Comparison of ENCODE assay signal across 23 cellular contexts in genomic region chr15:71167445-71168162, GRCh38. TPM values are rescaled to one million over a fixed set of nuclear protein-coding genes. Genes with fewer than 3 reads are reported as not detected.
DNase-seq lines count a peak whose midpoint lies in the region; ATAC-seq, FAIRE-seq and TF ChIP-seq lines count a peak whose summit lies in the region.
"Had no signal": no experiment of that assay in that cellular context is flagged by ENCODE, and none has a peak within 500 bp of the region (broad histone marks: within the 10 kb centered on the region; RNA-seq: fewer than 3 reads in every experiment).

No MANE protein-coding gene starts in this region.

- peak; percentile 18 for DNase-seq in GM03348 (ENCODE audit: low spot score)
- DNase-seq in OCI-M1 (lab: John Stamatoyannopoulos, UW) = peak; percentile 44
- no peak for DNase-seq in heart left ventricle
- no peak for DNase-seq in HepG2 (ENCODE audit: low spot score)
- no peak for DNase-seq in ACHN
- no peak for DNase-seq in NCI-H524 treated with DMSO at 0.1 percent for 48 hours (lab: John Stamatoyannopoulos, UW)
- DNase-seq: AML-193; C1 segment of cervical spinal cord; CD8-positive, alpha-beta T cell; DND-41; NCI-H1105; NCI-H146; NCI-H2029; NCI-H2227 treated with DMSO at 0.1 percent for 48 hours; NCI-H510A; NCI-H748 treated with DMSO at 0.1 percent for 48 hours had no signal

- H3K79me2 ChIP-seq in HepG2 (ENCODE audit: insufficient read depth, low read length) = no peaks in the 10 kb centered on the region

- POLR2A ChIA-PET in HepG2 (lab: Yijun Ruan, JAX) = no interaction called here

- ATAC-seq in heart left ventricle (peak in 3 of 4 donors; percentile 37 to 43 (median 43)), HepG2 (no peak), esophagus mucosa (no peak)
- ATAC-seq: CD8-positive, alpha-beta T cell; GM23338 had no signal

- intact Hi-C loops in heart left ventricle (cut with DNase I) = no loop called here
- intact Hi-C loops in HepG2 (cut with micrococcal nuclease; ENCODE audit: unreplicated experiment) = no loop called here

- TF ChIP-seq CTCF in heart left ventricle (IDR thresholded peaks at IDR 0.05) = no peak
- TF ChIP-seq CTCF in HepG2 (CRISPR knock-in tag; IDR thresholded peaks at IDR 0.05) = no peak

- no peak overlapping the region for H3K4me2 ChIP-seq in HepG2 (ENCODE audit: low read depth, low read length)
- H3K4me2 ChIP-seq: GM23338, KMS-11 had no signal

- no TSS peak for BruUV-seq in HepG2 (replicated peaks; lab: Mats Ljungman, UMichigan)

- H3K9me3 ChIP-seq in heart left ventricle = peaks cover 0 to 29% (median 10%) of the 10 kb centered on the region in 12 donors
- H3K9me3 ChIP-seq in HepG2 (ENCODE audit: low read length) = peaks cover 18% of the 10 kb centered on the region; the same call in 1 of the 2 replicates

- no peak overlapping the region for H3K9ac ChIP-seq in HepG2 (ENCODE audit: insufficient read depth, low read depth, low read length)
- H3K9ac ChIP-seq: KMS-11 had no signal

- TF ChIP-seq EP300 in HepG2 (IDR thresholded peaks at IDR 0.05; ENCODE audit: low read depth in 2 of 2, low read length in 2 of 2) (no peak), HepG2 (CRISPR knock-in tag; IDR thresholded peaks at IDR 0.05; ENCODE audit: borderline replicate concordance) (no peak)

- CTCF ChIA-PET in HepG2 (lab: Yijun Ruan, JAX; ENCODE audit: low intra/inter-chr PET ratio, low total read pairs) = no interaction called here

- H3K27ac ChIP-seq in heart left ventricle (peak overlapping the region; percentile 48 to 87 (median 71)), HepG2 (ENCODE audit: extremely low read length, insufficient read depth, low read length) (no peak overlapping the region)
- H3K27ac ChIP-seq: HL-60, KMS-11, RWPE1 had no signal

- H3K27me3 ChIP-seq in heart left ventricle (no peaks in the 10 kb centered on the region), HepG2 (ENCODE audit: control insufficient read depth in 1 of 2, insufficient read depth in 2 of 2, low read length in 2 of 2) (no peaks in the 10 kb centered on the region)

- WGBS in heart left ventricle, 4 donors = 39 to 44% (median 39%) methylated on average over 3 of the region's 3 CpGs
- 0% methylated on average over 3 of the region's 3 CpGs for WGBS in HepG2 (ENCODE audit: low lambda C conversion rate)

- no peak overlapping the region for H2AFZ ChIP-seq in HepG2 (ENCODE audit: low read length)
- H2AFZ ChIP-seq: GM23338 had no signal

- H3K4me3 ChIP-seq in heart left ventricle (no peak overlapping the region), HepG2 (replicated peaks in 1 of 3; ENCODE audit: insufficient read depth in 1 of 3, low read depth in 2 of 3, low read length in 3 of 3) (no peak overlapping the region)
- H3K4me3 ChIP-seq: GM23338, HAP-1 had no signal

- TF ChIP-seq POLR2A in heart left ventricle (IDR thresholded peaks at IDR 0.05) (no peak), HepG2 (IDR thresholded peaks at IDR 0.05; ENCODE audit: insufficient read depth in 1 of 2, low read depth in 2 of 2, low read length in 2 of 2) (no peak)

- TF ChIP-seq RAD21 in HepG2 (CRISPR knock-in tag; IDR thresholded peaks at IDR 0.05) = no peak

- no peaks in the 10 kb centered on the region for H4K20me1 ChIP-seq in HepG2 (ENCODE audit: insufficient read depth, low read length)

- no peak for FAIRE-seq in HepG2 (lab: Jason Lieb, UNC)
- FAIRE-seq: GM12892 had no signal

- H3K4me1 ChIP-seq in heart left ventricle = peaks cover 0 to 37% (median 17%) of the 10 kb centered on the region in 12 donors
- H3K4me1 ChIP-seq in HepG2 (ENCODE audit: insufficient read depth, low read length) = no peaks in the 10 kb centered on the region
- H3K4me1 ChIP-seq: HAP-1 had no signal

- in situ Hi-C loops in HepG2 (cut with HindIII; ENCODE audit: extremely low pct_ligation_motif_present, low pct_unique_long_range_greater_than_20kb) = no loop called here
- in situ Hi-C loops in ACHN (cut with HindIII; ENCODE audit: low pct_ligation_motif_present, low pct_unique_long_range_greater_than_20kb, low sequenced_read_pairs) = no loop called here

- H3K36me3 ChIP-seq in heart left ventricle (peaks cover 0 to 5% (median 0%) of the 10 kb centered on the region in 9 donors), HepG2 (replicated peaks in 1 of 2; ENCODE audit: control insufficient read depth in 1 of 2, insufficient read depth in 2 of 2, low read length in 2 of 2) (no peaks in the 10 kb centered on the region)
- H3K36me3 ChIP-seq: HAP-1 had no signal

TF ChIP-seq in HepG2, 621 proteins besides CTCF, POLR2A, EP300 and RAD21:
- TF ChIP-seq SKI (IDR thresholded peaks at IDR 0.05; ENCODE audit: partially characterized antibody) = no peak
- TF ChIP-seq DMTF1 (CRISPR knock-in tag; IDR thresholded peaks at IDR 0.05) = no peak
- TF ChIP-seq ZNF768 (CRISPR knock-in tag; IDR thresholded peaks at IDR 0.05) = no peak
- no peak for TF ChIP-seq RARA (CRISPR knock-in tag; IDR thresholded peaks at IDR 0.05)
- peak; percentile 54 for TF ChIP-seq MAFF (IDR thresholded peaks at IDR 0.05; ENCODE audit: low read depth, low read length)
- TF ChIP-seq MAFK (conservative IDR thresholded peaks at IDR 0.05 in 1 of 2, IDR thresholded peaks at IDR 0.05 in 1 of 2; ENCODE audit: low read length in 2 of 2) = peak; percentile 44 to 64; a peak in 3 of 4 replicates
TF ChIP-seq in HepG2: peak in this region for 2.

RNA-seq across cellular contexts. Expression of gene THSD4, which starts 52.3 kb away (rescaled TPM):
- 100 to 1,000 TPM in 5 of 9 donors, 10 to 100 TPM in 4; 57.4 to 206 (median 104) TPM for total RNA-seq in heart left ventricle
- 10 to 100 TPM; 32.6 to 42.4 TPM for polyA plus RNA-seq in heart left ventricle
- 0.07 TPM in 2 replicates for total RNA-seq in HepG2 (2016; rRNA removed; fragmentation: Illumina TruSeq; extraction: Trizol)
- not detected in 2 replicates for total RNA-seq in HepG2 (2016; cell fraction: cytosol; rRNA removed; fragmentation: Illumina TruSeq; extraction: Trizol; ENCODE audit: low read depth)
- 0.04 TPM in 1 of 2 replicates, not detected in the other for total RNA-seq in HepG2 (2016; cell fraction: insoluble cytoplasmic fraction; rRNA removed; fragmentation: Illumina TruSeq; extraction: Trizol)
- 0.06 and 0.07 TPM in 2 replicates for total RNA-seq in HepG2 (2016; cell fraction: membrane; rRNA removed; fragmentation: Illumina TruSeq; extraction: Trizol)
- total RNA-seq in HepG2 (2016; cell fraction: nucleus; rRNA removed; fragmentation: Illumina TruSeq; extraction: Trizol) = 0.16 TPM in 1 of 2 replicates, not detected in the other
- polyA plus RNA-seq in HepG2 (2011; rRNA removed) = 0.21 and 0.26 TPM in 2 replicates
- 0.15 and 0.27 TPM in 2 replicates for polyA plus RNA-seq in HepG2 (2011; cell fraction: cytosol; rRNA removed)
- 0.24 and 0.33 TPM in 2 replicates for polyA plus RNA-seq in HepG2 (2011; cell fraction: nucleus; rRNA removed)
- polyA plus RNA-seq in HepG2 (2012) = 0.24 and 0.53 TPM in 2 replicates
- polyA plus RNA-seq in HepG2 (2016; cell fraction: cytosol; fragmentation: Illumina TruSeq; extraction: Trizol; ENCODE audit: low read depth) = 0.03 TPM in 1 of 2 replicates, not detected in the other
- polyA plus RNA-seq in HepG2 (2016; cell fraction: insoluble cytoplasmic fraction; fragmentation: Illumina TruSeq; extraction: Trizol; ENCODE audit: low read depth) = not detected in 2 replicates
- polyA plus RNA-seq in HepG2 (2016; cell fraction: membrane; fragmentation: Illumina TruSeq; extraction: Trizol; ENCODE audit: low read depth) = 0.03 and 0.12 TPM in 2 replicates
- 0.15 TPM in 1 of 2 replicates, not detected in the other for polyA plus RNA-seq in HepG2 (2016; cell fraction: nucleus; fragmentation: Illumina TruSeq; extraction: Trizol; ENCODE audit: insufficient read depth, low read depth)
- polyA minus RNA-seq in HepG2 (2011; rRNA and poly(A)+ RNA removed; ENCODE audit: low replicate concordance) = 0.06 and 7.6 TPM in 2 replicates
- 0.10 and 0.26 TPM in 2 replicates for polyA minus RNA-seq in HepG2 (2011; cell fraction: cytosol; rRNA and poly(A)+ RNA removed)
- polyA minus RNA-seq in HepG2 (2011; cell fraction: nucleus; rRNA and poly(A)+ RNA removed) = 0.12 and 0.26 TPM in 2 replicates
- total RNA-seq in esophagus mucosa = 121 TPM
- total RNA-seq: CD8-positive, alpha-beta T cell had no signal

Comparison
In these comparisons a context has a peak if more than half of its experiments do, and no peak if none do; other contexts are left out.
1. DNase-seq: peak in GM03348 (single experiment) and OCI-M1 (single experiment); none in heart left ventricle (0 of 5), HepG2 (single experiment), ACHN (single experiment) and NCI-H524 treated with DMSO at 0.1 percent for 48 hours (single experiment).
2. ATAC-seq: peak in heart left ventricle (3 of 4); none in HepG2 (single experiment) and esophagus mucosa (single experiment).
3. RNA of gene THSD4, which starts 52.3 kb away (total RNA-seq): 121 TPM in esophagus mucosa (single experiment) and 57.4 to 206 TPM in heart left ventricle; 0.04 to 0.16 TPM in HepG2; every median in the first group is over 10 times any median in the second.